ENCODE assay signal across 17 cellular contexts in genomic region chr15:44595656-44596510, GRCh38. TPM values are rescaled to one million over a fixed set of nuclear protein-coding genes. Genes with fewer than 3 reads are reported as not detected.
DNase-seq lines count a peak whose midpoint lies in the region; ATAC-seq, FAIRE-seq and TF ChIP-seq lines count a peak whose summit lies in the region.
"Had no signal": no experiment of that assay in that cellular context is flagged by ENCODE, and none has a peak within 500 bp of the region (broad histone marks: within the 10 kb centered on the region; RNA-seq: fewer than 3 reads in every experiment).

No MANE protein-coding gene starts in this region.

- intact Hi-C loops in CD4-positive, alpha-beta memory T cell (cut with micrococcal nuclease) = no loop called here
- intact Hi-C loops in left lung (cut with DNase I) = no loop called here

- H3K4me3 ChIP-seq in CD4-positive, alpha-beta memory T cell (ENCODE audit: low read length in 2 of 2) = no peak overlapping the region
- H3K4me3 ChIP-seq in left lung = no peak overlapping the region
- H3K4me3 ChIP-seq: BLaER1, gastroesophageal sphincter, stomach had no signal

- H3K4me1 ChIP-seq in CD4-positive, alpha-beta memory T cell (ENCODE audit: insufficient read depth, low read length) = peaks cover 26% of the 10 kb centered on the region
- no peaks in the 10 kb centered on the region for H3K4me1 ChIP-seq in left lung
- H3K4me1 ChIP-seq: gastroesophageal sphincter had no signal

- no peaks in the 10 kb centered on the region for H3K9me3 ChIP-seq in CD4-positive, alpha-beta memory T cell (ENCODE audit: control insufficient read depth in 1 of 2, low read length in 2 of 2)
- H3K9me3 ChIP-seq in left lung = no peaks in the 10 kb centered on the region
- H3K9me3 ChIP-seq: BLaER1, gastroesophageal sphincter, stomach had no signal

- CTCF ChIA-PET in CD4-positive, alpha-beta memory T cell (lab: Charles Lee; ENCODE audit: partially characterized antibody) = interaction anchor here (0.7 to 4.5 kb wide), 3 partner anchors 140 to 160 kb away, joined by 3 to 22 read pairs (median 3); partner anchors contain the start of gene TRIM69

- H3K4me1 Mint-ChIP-seq in CD4-positive, alpha-beta memory T cell = peaks cover 17 to 41% (median 26%) of the 10 kb centered on the region in 4 donors
- H3K4me1 Mint-ChIP-seq: nephron had no signal

- no peak overlapping the region for H3K27ac ChIP-seq in CD4-positive, alpha-beta memory T cell (ENCODE audit: low read depth, low read length)
- H3K27ac ChIP-seq in VCaP = peak overlapping the region; percentile 87
- no peak overlapping the region for H3K27ac ChIP-seq in left lung
- H3K27ac ChIP-seq: BLaER1, gastroesophageal sphincter, stomach had no signal

- TF ChIP-seq CTCF in VCaP (conservative IDR thresholded peaks at IDR 0.05) = no peak
- TF ChIP-seq CTCF in left lung (IDR thresholded peaks at IDR 0.05) = no peak
- TF ChIP-seq CTCF in D721Med (IDR thresholded peaks at IDR 0.05; ENCODE audit: insufficient read depth, missing control alignments) = no peak

- no peak for DNase-seq in CD4-positive, alpha-beta memory T cell
- DNase-seq in GM19240 (ENCODE audit: insufficient read length, low spot score) = peak; percentile 14
- DNase-seq in left lung = no peak
- no peak for DNase-seq in D721Med (ENCODE audit: insufficient read length, low spot score)
- DNase-seq in hippocampal formation (lab: John Stamatoyannopoulos, UW) = no peak
- DNase-seq: effector CD8-positive, alpha-beta T cell; kidney; OCI-M1; stimulated activated CD4-positive, alpha-beta T cell treated with anti-CD3 and anti-CD28 coated beads, Interleukin-4, amount 100 ng/mL, for 24 hours; stomach had no signal

- peak; percentile 51 for ATAC-seq in left lung
- no peak for ATAC-seq in GM18861 (IDR thresholded peaks at IDR 0.05; ENCODE audit: unreplicated experiment)
- no peak for ATAC-seq in HG03039 (IDR thresholded peaks at IDR 0.05; ENCODE audit: unreplicated experiment)
- ATAC-seq: gastroesophageal sphincter had no signal

- no peak for FAIRE-seq in D721Med (lab: Jason Lieb, UNC)
- FAIRE-seq: astrocyte, kidney had no signal

- H3K9me3 Mint-ChIP-seq in CD4-positive, alpha-beta memory T cell = no peaks in the 10 kb centered on the region
- H3K9me3 Mint-ChIP-seq: nephron had no signal

- POLR2A ChIA-PET in CD4-positive, alpha-beta memory T cell (lab: Charles Lee; ENCODE audit: partially characterized antibody) = interaction anchor here (0.6 to 3.5 kb wide), 3 partner anchors 118 to 143 kb away, joined by 3 to 15 read pairs (median 3); no protein-coding TSS in a partner anchor

- H3K36me3 Mint-ChIP-seq in CD4-positive, alpha-beta memory T cell = peaks cover 28 to 51% of the 10 kb centered on the region in 2 donors

- no peak overlapping the region for H3K4me3 Mint-ChIP-seq in CD4-positive, alpha-beta memory T cell
- H3K4me3 Mint-ChIP-seq: nephron had no signal

- peaks cover 25% of the 10 kb centered on the region for H3K36me3 ChIP-seq in CD4-positive, alpha-beta memory T cell (ENCODE audit: insufficient read depth, low read length)
- peaks cover 0 to 97% of the 10 kb centered on the region in 2 donors for H3K36me3 ChIP-seq in left lung

- H3K27ac Mint-ChIP-seq in CD4-positive, alpha-beta memory T cell = peak overlapping the region; percentile 29 to 86 (median 62)
- H3K27ac Mint-ChIP-seq: nephron had no signal

- H3K27me3 ChIP-seq in CD4-positive, alpha-beta memory T cell (ENCODE audit: insufficient read depth, low read length) = no peaks in the 10 kb centered on the region
- no peaks in the 10 kb centered on the region for H3K27me3 ChIP-seq in left lung
- H3K27me3 ChIP-seq: BLaER1, gastroesophageal sphincter, stomach had no signal

- no peaks in the 10 kb centered on the region for H3K27me3 Mint-ChIP-seq in CD4-positive, alpha-beta memory T cell

RNA-seq across cellular contexts. Expression of gene EIF3J, which starts 58.9 kb away (rescaled TPM):
- total RNA-seq in CD4-positive, alpha-beta memory T cell = 10 to 100 TPM; 65.0 to 76.8 TPM
- 10 to 100 TPM; 20.4 to 31.0 TPM for polyA plus RNA-seq in CD4-positive, alpha-beta memory T cell
- total RNA-seq in left lung = 10 to 100 TPM; 58.9 to 77.1 TPM
